In genomic region chr14:93993382-93993781, GRCh38 we compare ENCODE assay signal across 1 cellular context.
TF ChIP-seq lines count a peak whose summit lies in the region.

No MANE protein-coding gene starts in this region.

TF ChIP-seq in HepG2, 621 proteins besides CTCF, POLR2A, EP300 and RAD21:
- TF ChIP-seq ZNF768 (CRISPR knock-in tag; IDR thresholded peaks at IDR 0.05) (peak; percentile 95), DNMT1 (CRISPR knock-in tag; IDR thresholded peaks at IDR 0.05) (no peak)
